26 cellular contexts compared by ENCODE assay signal in the genomic region with DNA sequence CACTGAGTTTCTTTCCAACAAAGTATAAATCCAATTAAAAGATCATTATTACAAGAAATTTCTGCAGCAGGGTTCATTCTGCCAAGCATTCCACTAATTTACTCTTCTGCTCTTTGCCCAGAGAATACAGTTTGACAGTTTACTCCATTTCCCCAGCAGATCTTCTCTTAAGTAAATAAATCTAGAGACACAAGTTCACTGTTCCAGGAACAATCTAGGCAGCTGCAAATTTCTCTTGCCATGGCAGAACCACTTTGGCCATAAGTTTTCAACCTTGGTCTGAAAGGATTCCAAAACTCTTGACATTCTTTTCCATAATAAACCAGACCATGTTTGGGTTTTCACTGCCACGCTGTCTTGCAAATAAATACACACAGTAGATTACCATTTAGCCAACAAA. TPM values are rescaled to one million over a fixed set of nuclear protein-coding genes. Genes with fewer than 3 reads are reported as not detected.
DNase-seq lines count a peak whose midpoint lies in the region; ATAC-seq and TF ChIP-seq lines count a peak whose summit lies in the region.
"Had no signal": no experiment of that assay in that cellular context is flagged by ENCODE, and none has a peak within 500 bp of the region (broad histone marks: within the 10 kb centered on the region; RNA-seq: fewer than 3 reads in every experiment).

No MANE protein-coding gene starts in this region.

- no peak overlapping the region for H3K4me2 ChIP-seq in smooth muscle cell
- H3K4me2 ChIP-seq: BLaER1, KMS-11 had no signal

- no peak overlapping the region for H2AFZ ChIP-seq in smooth muscle cell (ENCODE audit: low read depth)
- H2AFZ ChIP-seq: GM23248 had no signal

- 61% methylated on average over 1 of the region's 1 CpG for WGBS in smooth muscle cell (ENCODE audit: low lambda C conversion rate)
- 21 to 29% methylated on average over 1 of the region's 1 CpG for WGBS in body of pancreas, 2 donors

- no peak for TF ChIP-seq CTCF in activated CD8-positive, alpha-beta T cell treated with anti-CD3 and anti-CD28 coated beads for 36 hours (IDR thresholded peaks at IDR 0.05)
- no peak for TF ChIP-seq CTCF in fibroblast of the aortic adventitia (IDR thresholded peaks at IDR 0.05; ENCODE audit: insufficient read depth, low read length)
- no peak for TF ChIP-seq CTCF in smooth muscle cell (IDR thresholded peaks at IDR 0.05; ENCODE audit: borderline replicate concordance, insufficient read depth, poor library complexity, severe bottlenecking)
- no peak for TF ChIP-seq CTCF in body of pancreas (IDR thresholded peaks at IDR 0.05)

- peaks cover 67% of the 10 kb centered on the region for H3K4me1 Mint-ChIP-seq in activated CD8-positive, alpha-beta T cell treated with anti-CD3 and anti-CD28 coated beads for 36 hours (ENCODE audit: low read depth)
- peaks cover 65% of the 10 kb centered on the region for H3K4me1 Mint-ChIP-seq in activated CD8-positive, alpha-beta T cell treated with anti-CD3 and anti-CD28 coated beads, Interleukin-2, amount 10 ng/mL, durations not matched to agents 7 days and 5 days (ENCODE audit: low read depth)
- H3K4me1 Mint-ChIP-seq in activated naive CD8-positive, alpha-beta T cell treated with anti-CD3 and anti-CD28 coated beads for 36 hours = peaks cover 79% of the 10 kb centered on the region

- H3K36me3 ChIP-seq in smooth muscle cell (ENCODE audit: low read depth) (no peaks in the 10 kb centered on the region), body of pancreas (replicated peaks in 1 of 2; ENCODE audit: insufficient read depth in 1 of 2, low read depth in 2 of 2) (no peaks in the 10 kb centered on the region)
- H3K36me3 ChIP-seq: right atrium auricular region, uterus had no signal

- H3K27ac Mint-ChIP-seq in activated CD8-positive, alpha-beta T cell treated with anti-CD3 and anti-CD28 coated beads for 36 hours = peak overlapping the region; percentile 4
- no peak overlapping the region for H3K27ac Mint-ChIP-seq in activated CD8-positive, alpha-beta T cell treated with anti-CD3 and anti-CD28 coated beads, Interleukin-2, amount 10 ng/mL, durations not matched to agents 7 days and 5 days
- peak overlapping the region; percentile 2 for H3K27ac Mint-ChIP-seq in activated naive CD8-positive, alpha-beta T cell treated with anti-CD3 and anti-CD28 coated beads for 36 hours
- H3K27ac Mint-ChIP-seq: activated CD4-positive, alpha-beta T cell treated with anti-CD3 and anti-CD28 coated beads, Interleukin-2, amount 10 ng/mL, durations not matched to agents 24 days and 14 days; dendritic cell treated with granulocyte-macrophage colony-stimulating factor and Interleukin-4, amounts not matched to agents 40 ng/mL and 50 ng/mL, for 4 days had no signal

- peaks cover 54% of the 10 kb centered on the region for H3K36me3 Mint-ChIP-seq in activated CD8-positive, alpha-beta T cell treated with anti-CD3 and anti-CD28 coated beads for 36 hours (ENCODE audit: low read depth)
- peaks cover 59% of the 10 kb centered on the region for H3K36me3 Mint-ChIP-seq in activated CD8-positive, alpha-beta T cell treated with anti-CD3 and anti-CD28 coated beads, Interleukin-2, amount 10 ng/mL, durations not matched to agents 7 days and 5 days (ENCODE audit: low read depth)
- peaks cover 70% of the 10 kb centered on the region for H3K36me3 Mint-ChIP-seq in activated naive CD8-positive, alpha-beta T cell treated with anti-CD3 and anti-CD28 coated beads for 36 hours

- H3K27me3 ChIP-seq in smooth muscle cell (ENCODE audit: low read depth) (no peaks in the 10 kb centered on the region), body of pancreas (no peaks in the 10 kb centered on the region)
- H3K27me3 ChIP-seq: BLaER1, right atrium auricular region, uterus had no signal

- no peak overlapping the region for H3K9ac ChIP-seq in smooth muscle cell (ENCODE audit: low read depth)
- H3K9ac ChIP-seq: BLaER1, GM23248, KMS-11 had no signal

- DNase-seq in activated CD8-positive, alpha-beta T cell treated with anti-CD3 and anti-CD28 coated beads for 36 hours = no peak
- DNase-seq in activated CD8-positive, alpha-beta T cell treated with anti-CD3 and anti-CD28 coated beads, Interleukin-2, amount 10 ng/mL, durations not matched to agents 7 days and 5 days = no peak
- no peak for DNase-seq in activated naive CD8-positive, alpha-beta T cell treated with anti-CD3 and anti-CD28 coated beads for 36 hours
- peak; percentile 61 for DNase-seq in fibroblast of the aortic adventitia (ENCODE audit: low read depth)
- DNase-seq in smooth muscle cell (lab: John Stamatoyannopoulos, UW; ENCODE audit: unreplicated experiment) = no peak
- DNase-seq in body of pancreas = no peak
- no peak for DNase-seq in NCI-H2196 (lab: John Stamatoyannopoulos, UW; ENCODE audit: unreplicated experiment)
- DNase-seq: activated CD4-positive, alpha-beta T cell treated with anti-CD3 and anti-CD28 coated beads, Interleukin-2, amount 10 ng/mL, durations not matched to agents 24 days and 14 days; foreskin melanocyte; GM23248; islet precursor cell; NCI-H1694 treated with DMSO at 0.1 percent for 48 hours; NCI-H2227 treated with DMSO at 0.1 percent for 48 hours; NCI-H82; SHP77; stimulated activated CD8-positive, alpha-beta memory T cell treated with anti-CD3 and anti-CD28 coated beads, Interleukin-4, amount 100 ng/mL, for 48 hours; substantia nigra; T-helper 1 cell; uterus had no signal

- peaks cover 74% of the 10 kb centered on the region for H3K79me2 ChIP-seq in smooth muscle cell (ENCODE audit: low read depth)

- CTCF ChIA-PET in activated CD8-positive, alpha-beta T cell treated with anti-CD3 and anti-CD28 coated beads for 36 hours (lab: Charles Lee) = interaction anchor here (0.9 to 2.0 kb wide), 6 partner anchors 9 to 321 kb away, joined by 4 to 5 read pairs (median 5); partner anchors contain the start of gene RGS10
- CTCF ChIA-PET in activated CD8-positive, alpha-beta T cell treated with anti-CD3 and anti-CD28 coated beads, Interleukin-2, amount 10 ng/mL, durations not matched to agents 7 days and 5 days (lab: Charles Lee) = interaction anchor here (1.4 to 3.7 kb wide), 3 partner anchors 13 to 331 kb away, joined by 3 to 21 read pairs (median 9); no protein-coding TSS in a partner anchor

- TF ChIP-seq POLR2A in body of pancreas (IDR thresholded peaks at IDR 0.05) = no peak

- H3K9me3 ChIP-seq in smooth muscle cell (replicated peaks; ENCODE audit: low read depth) = no peaks in the 10 kb centered on the region
- no peaks in the 10 kb centered on the region for H3K9me3 ChIP-seq in body of pancreas
- H3K9me3 ChIP-seq: BLaER1, right atrium auricular region, uterus had no signal

- H3F3A ChIP-seq in smooth muscle cell (ENCODE audit: low read depth) = no peaks in the 10 kb centered on the region

- H3K4me3 Mint-ChIP-seq in activated CD8-positive, alpha-beta T cell treated with anti-CD3 and anti-CD28 coated beads for 36 hours = no peak overlapping the region
- H3K4me3 Mint-ChIP-seq in activated CD8-positive, alpha-beta T cell treated with anti-CD3 and anti-CD28 coated beads, Interleukin-2, amount 10 ng/mL, durations not matched to agents 7 days and 5 days = no peak overlapping the region
- no peak overlapping the region for H3K4me3 Mint-ChIP-seq in activated naive CD8-positive, alpha-beta T cell treated with anti-CD3 and anti-CD28 coated beads for 36 hours
- H3K4me3 Mint-ChIP-seq: activated CD4-positive, alpha-beta T cell treated with anti-CD3 and anti-CD28 coated beads, Interleukin-2, amount 10 ng/mL, durations not matched to agents 24 days and 14 days; dendritic cell treated with granulocyte-macrophage colony-stimulating factor and Interleukin-4, amounts not matched to agents 40 ng/mL and 50 ng/mL, for 4 days had no signal

- peaks cover 56% of the 10 kb centered on the region for H4K20me1 ChIP-seq in smooth muscle cell (ENCODE audit: low read depth)

- H3K27ac ChIP-seq in smooth muscle cell (ENCODE audit: low read depth) (peak overlapping the region; percentile 21), body of pancreas (no peak overlapping the region)
- H3K27ac ChIP-seq: BLaER1, GM23248, KMS-11, right atrium auricular region, uterus had no signal

- H3K4me3 ChIP-seq in fibroblast of the aortic adventitia (ENCODE audit: low read depth, low read length) (no peak overlapping the region), smooth muscle cell (no peak overlapping the region), body of pancreas (no peak overlapping the region)
- H3K4me3 ChIP-seq: BLaER1, GM23248, lung, right atrium auricular region, uterus had no signal

- ATAC-seq in activated CD8-positive, alpha-beta T cell treated with anti-CD3 and anti-CD28 coated beads for 36 hours = no peak
- no peak for ATAC-seq in activated CD8-positive, alpha-beta T cell treated with anti-CD3 and anti-CD28 coated beads, Interleukin-2, amount 10 ng/mL, durations not matched to agents 7 days and 5 days
- ATAC-seq in HG02884 (IDR thresholded peaks at IDR 0.05; ENCODE audit: unreplicated experiment) (no peak), body of pancreas (no peak)
- ATAC-seq: activated naive CD4-positive, alpha-beta T cell treated with anti-CD3 and anti-CD28 coated beads, Interleukin-2, amount 50 U/mL, for 72 hours had no signal

- intact Hi-C loops in activated CD8-positive, alpha-beta T cell treated with anti-CD3 and anti-CD28 coated beads for 36 hours (cut with micrococcal nuclease) = no loop called here
- intact Hi-C loops in body of pancreas (cut with DNase I) = no loop called here

- no peaks in the 10 kb centered on the region for H3K9me3 Mint-ChIP-seq in activated CD8-positive, alpha-beta T cell treated with anti-CD3 and anti-CD28 coated beads for 36 hours
- H3K9me3 Mint-ChIP-seq in activated CD8-positive, alpha-beta T cell treated with anti-CD3 and anti-CD28 coated beads, Interleukin-2, amount 10 ng/mL, durations not matched to agents 7 days and 5 days (ENCODE audit: insufficient read depth) = no peaks in the 10 kb centered on the region
- H3K9me3 Mint-ChIP-seq in activated naive CD8-positive, alpha-beta T cell treated with anti-CD3 and anti-CD28 coated beads for 36 hours = no peaks in the 10 kb centered on the region
- H3K9me3 Mint-ChIP-seq: activated CD4-positive, alpha-beta T cell treated with anti-CD3 and anti-CD28 coated beads, Interleukin-2, amount 10 ng/mL, durations not matched to agents 24 days and 14 days; activated naive CD4-positive, alpha-beta T cell treated with anti-CD3 and anti-CD28 coated beads, Interleukin-2, amount 50 U/mL, for 72 hours; dendritic cell treated with granulocyte-macrophage colony-stimulating factor and Interleukin-4, amounts not matched to agents 40 ng/mL and 50 ng/mL, for 4 days had no signal

- POLR2A ChIA-PET in activated CD8-positive, alpha-beta T cell treated with anti-CD3 and anti-CD28 coated beads for 36 hours (lab: Charles Lee) = interaction anchor here (0.7 to 3.2 kb wide), 3 partner anchors 11 to 28 kb away, joined by 3 to 19 read pairs (median 3); partner anchors contain the start of gene RGS10
- POLR2A ChIA-PET in activated CD8-positive, alpha-beta T cell treated with anti-CD3 and anti-CD28 coated beads, Interleukin-2, amount 10 ng/mL, durations not matched to agents 7 days and 5 days (lab: Charles Lee) = interaction anchor here (0.7 to 3.1 kb wide), 2 partner anchors 9 to 14 kb away, joined by 3 to 12 read pairs; no protein-coding TSS in a partner anchor

- no peaks in the 10 kb centered on the region for H3K4me1 ChIP-seq in smooth muscle cell (ENCODE audit: low read depth)
- no peaks in the 10 kb centered on the region for H3K4me1 ChIP-seq in body of pancreas
- H3K4me1 ChIP-seq: right atrium auricular region had no signal

- no peaks in the 10 kb centered on the region for H3K27me3 Mint-ChIP-seq in activated CD8-positive, alpha-beta T cell treated with anti-CD3 and anti-CD28 coated beads for 36 hours
- no peaks in the 10 kb centered on the region for H3K27me3 Mint-ChIP-seq in activated CD8-positive, alpha-beta T cell treated with anti-CD3 and anti-CD28 coated beads, Interleukin-2, amount 10 ng/mL, durations not matched to agents 7 days and 5 days (ENCODE audit: low read depth)
- H3K27me3 Mint-ChIP-seq in activated naive CD8-positive, alpha-beta T cell treated with anti-CD3 and anti-CD28 coated beads for 36 hours = no peaks in the 10 kb centered on the region
- H3K27me3 Mint-ChIP-seq: activated CD4-positive, alpha-beta T cell treated with anti-CD3 and anti-CD28 coated beads, Interleukin-2, amount 10 ng/mL, durations not matched to agents 24 days and 14 days; dendritic cell treated with granulocyte-macrophage colony-stimulating factor and Interleukin-4, amounts not matched to agents 40 ng/mL and 50 ng/mL, for 4 days had no signal

RNA-seq across cellular contexts. Expression of gene RGS10, which starts 11.5 kb away (rescaled TPM):
- total RNA-seq in activated CD8-positive, alpha-beta T cell treated with anti-CD3 and anti-CD28 coated beads for 36 hours = 100 to 1,000 TPM; 207 to 220 TPM
- total RNA-seq in activated CD8-positive, alpha-beta T cell treated with anti-CD3 and anti-CD28 coated beads, Interleukin-2, amount 10 ng/mL, durations not matched to agents 7 days and 5 days = 100 to 1,000 TPM; 166 TPM
- total RNA-seq in activated naive CD8-positive, alpha-beta T cell treated with anti-CD3 and anti-CD28 coated beads for 36 hours = 100 to 1,000 TPM; 273 to 294 TPM
- total RNA-seq in fibroblast of the aortic adventitia (ENCODE audit: low replicate concordance) = 42.0 and 42.4 TPM in 2 replicates
- 72.5 and 81.1 TPM in 2 replicates for total RNA-seq in smooth muscle cell
- 31.6 and 40.2 TPM in 2 replicates for polyA plus RNA-seq in smooth muscle cell
- total RNA-seq in body of pancreas = 10 to 100 TPM; 13.2 to 21.3 TPM
